Comparison of ENCODE assay signal across 33 cellular contexts in genomic region chr22:50439314-50440250, GRCh38. TPM values are rescaled to one million over a fixed set of nuclear protein-coding genes. Genes with fewer than 3 reads are reported as not detected.
DNase-seq lines count a peak whose midpoint lies in the region; ATAC-seq, FAIRE-seq and TF ChIP-seq lines count a peak whose summit lies in the region.
"Had no signal": no experiment of that assay in that cellular context is flagged by ENCODE, and none has a peak within 500 bp of the region (broad histone marks: within the 10 kb centered on the region; RNA-seq: fewer than 3 reads in every experiment).

No MANE protein-coding gene starts in this region.

- DNase-seq in Right ventricle myocardium superior (peak; percentile 30), right atrium auricular region (ENCODE audit: low spot score) (no peak), RWPE2 (ENCODE audit: low spot score) (peak; percentile 53), kidney (peak; percentile 69), lower leg skin (ENCODE audit: low spot score in 2 of 2) (no peak)
- DNase-seq in stimulated activated naive B cell treated with anti-CD40 and anti-IgM and Interleukin-4, amounts not matched to agents 10 μg/mL and 1 μg/mL and 100 μg/mL, for 72 hours = no peak
- DNase-seq in activated T-helper 2 cell treated with anti-CD3 and anti-CD28 coated beads, Interferon-gamma antibody, Interleukin-2, Interleukin-4, amounts not matched to agents 10 μg/mL and 5 μg/mL and 100 μg/mL, durations not matched to agents 14 hours and 24 hours and 36 hours (ENCODE audit: low spot score) = no peak
- DNase-seq: activated CD4-positive, alpha-beta T cell treated with anti-CD3 and anti-CD28 coated beads for 36 hours; activated CD8-positive, alpha-beta T cell treated with anti-CD3 and anti-CD28 coated beads, Interleukin-2, amount 10 ng/mL, durations not matched to agents 7 days and 5 days; central memory CD4-positive, alpha-beta T cell; COR-L47; foreskin keratinocyte; Kasumi-1; NCI-H1417 treated with DMSO at 0.1 percent for 48 hours; NCI-H2029 treated with DMSO at 0.1 percent for 48 hours; NCI-H2227 treated with DMSO at 0.1 percent for 48 hours; NCI-H526 treated with DMSO at 0.1 percent for 48 hours; small intestine; stimulated activated naive CD8-positive, alpha-beta T cell treated with anti-CD3 and anti-CD28 coated beads, Interleukin-15, amount 100 ng/mL, for 72 hours; T1000; uterus had no signal

- H3K27me3 ChIP-seq in right atrium auricular region (no peaks in the 10 kb centered on the region), RWPE2 (ENCODE audit: insufficient read depth, poor library complexity, severe bottlenecking) (no peaks in the 10 kb centered on the region)
- H3K27me3 ChIP-seq: esophagus muscularis mucosa, foreskin keratinocyte, heart left ventricle, uterus had no signal

- H3K4me1 Mint-ChIP-seq in stimulated activated naive B cell treated with anti-CD40 and anti-IgM and Interleukin-4, amounts not matched to agents 10 μg/mL and 1 μg/mL and 100 μg/mL, for 72 hours = peaks cover 4 to 5% of the 10 kb centered on the region in 2 donors
- no peaks in the 10 kb centered on the region for H3K4me1 Mint-ChIP-seq in activated T-helper 2 cell treated with anti-CD3 and anti-CD28 coated beads, Interferon-gamma antibody, Interleukin-2, Interleukin-4, amounts not matched to agents 10 μg/mL and 5 μg/mL and 100 μg/mL, durations not matched to agents 14 hours and 24 hours and 36 hours (ENCODE audit: low read depth)
- H3K4me1 Mint-ChIP-seq: activated CD4-positive, alpha-beta T cell treated with anti-CD3 and anti-CD28 coated beads for 36 hours had no signal

- 82 to 87% methylated on average over 16 to 26 of the region's 26 CpGs for WGBS in lower leg skin, 2 donors

- no peak overlapping the region for H3K9ac ChIP-seq in kidney (ENCODE audit: low read length in 2 of 2)

- peak overlapping the region; percentile 67 for H3K27ac Mint-ChIP-seq in stimulated activated naive B cell treated with anti-CD40 and anti-IgM and Interleukin-4, amounts not matched to agents 10 μg/mL and 1 μg/mL and 100 μg/mL, for 72 hours
- H3K27ac Mint-ChIP-seq in activated T-helper 2 cell treated with anti-CD3 and anti-CD28 coated beads, Interferon-gamma antibody, Interleukin-2, Interleukin-4, amounts not matched to agents 10 μg/mL and 5 μg/mL and 100 μg/mL, durations not matched to agents 14 hours and 24 hours and 36 hours = no peak overlapping the region
- H3K27ac Mint-ChIP-seq: activated CD4-positive, alpha-beta T cell treated with anti-CD3 and anti-CD28 coated beads for 36 hours; activated CD8-positive, alpha-beta T cell treated with anti-CD3 and anti-CD28 coated beads, Interleukin-2, amount 10 ng/mL, durations not matched to agents 7 days and 5 days; natural killer cell treated with Interleukin-12 subunit alpha and Interleukin-12 subunit beta and Interleukin-15 and Interleukin-18, amount 100 ng/mL, for 72 hours had no signal

- peaks cover 27 to 34% of the 10 kb centered on the region in 2 donors for H3K36me3 Mint-ChIP-seq in stimulated activated naive B cell treated with anti-CD40 and anti-IgM and Interleukin-4, amounts not matched to agents 10 μg/mL and 1 μg/mL and 100 μg/mL, for 72 hours
- peaks cover 20% of the 10 kb centered on the region for H3K36me3 Mint-ChIP-seq in activated T-helper 2 cell treated with anti-CD3 and anti-CD28 coated beads, Interferon-gamma antibody, Interleukin-2, Interleukin-4, amounts not matched to agents 10 μg/mL and 5 μg/mL and 100 μg/mL, durations not matched to agents 14 hours and 24 hours and 36 hours (ENCODE audit: low read depth)
- H3K36me3 Mint-ChIP-seq: natural killer cell treated with Interleukin-12 subunit alpha and Interleukin-12 subunit beta and Interleukin-15 and Interleukin-18, amount 100 ng/mL, for 72 hours had no signal

- H3K36me3 ChIP-seq in right atrium auricular region (peaks cover 68% of the 10 kb centered on the region), RWPE2 (ENCODE audit: low read depth) (peaks cover 41% of the 10 kb centered on the region), kidney (ENCODE audit: control insufficient read depth in 1 of 2, insufficient read depth in 2 of 2, low read length in 2 of 2) (peaks cover 15 to 25% of the 10 kb centered on the region in 2 donors)
- H3K36me3 ChIP-seq: uterus had no signal

- H3K4me3 ChIP-seq in right atrium auricular region (no peak overlapping the region), RWPE2 (ENCODE audit: severe bottlenecking) (no peak overlapping the region), kidney (ENCODE audit: low read length in 2 of 2) (no peak overlapping the region), lower leg skin (ENCODE audit: low read depth, poor library complexity, severe bottlenecking) (no peak overlapping the region)
- H3K4me3 ChIP-seq: esophagus muscularis mucosa, heart left ventricle, lung, uterus had no signal

- H3K9me3 ChIP-seq in right atrium auricular region (no peaks in the 10 kb centered on the region), RWPE2 (ENCODE audit: severe bottlenecking) (no peaks in the 10 kb centered on the region), kidney (ENCODE audit: control insufficient read depth in 1 of 2, low read length in 2 of 2) (no peaks in the 10 kb centered on the region)
- H3K9me3 ChIP-seq: esophagus muscularis mucosa, heart left ventricle, uterus had no signal

- H3K9me3 Mint-ChIP-seq in stimulated activated naive B cell treated with anti-CD40 and anti-IgM and Interleukin-4, amounts not matched to agents 10 μg/mL and 1 μg/mL and 100 μg/mL, for 72 hours = no peaks in the 10 kb centered on the region
- H3K9me3 Mint-ChIP-seq in activated T-helper 2 cell treated with anti-CD3 and anti-CD28 coated beads, Interferon-gamma antibody, Interleukin-2, Interleukin-4, amounts not matched to agents 10 μg/mL and 5 μg/mL and 100 μg/mL, durations not matched to agents 14 hours and 24 hours and 36 hours = no peaks in the 10 kb centered on the region
- H3K9me3 Mint-ChIP-seq: natural killer cell treated with Interleukin-12 subunit alpha and Interleukin-12 subunit beta and Interleukin-15 and Interleukin-18, amount 100 ng/mL, for 72 hours; stimulated activated naive CD8-positive, alpha-beta T cell treated with anti-CD3 and anti-CD28 coated beads, Interleukin-15, amount 100 ng/mL, for 72 hours had no signal

- ATAC-seq in Right ventricle myocardium superior (ENCODE audit: poor library complexity) = no peak
- ATAC-seq in RWPE2 (ENCODE audit: low read depth) = no peak; the same call in 2 of the 3 replicates
- ATAC-seq in stimulated activated naive B cell treated with anti-CD40 and anti-IgM and Interleukin-4, amounts not matched to agents 10 μg/mL and 1 μg/mL and 100 μg/mL, for 72 hours (replicated peaks) = no peak
- ATAC-seq in HG03039 (IDR thresholded peaks at IDR 0.05; ENCODE audit: unreplicated experiment) = no peak
- ATAC-seq: activated CD4-positive, alpha-beta T cell treated with anti-CD3 and anti-CD28 coated beads for 36 hours; activated CD8-positive, alpha-beta T cell treated with anti-CD3 and anti-CD28 coated beads, Interleukin-2, amount 10 ng/mL, durations not matched to agents 7 days and 5 days; foreskin keratinocyte; HCT116; heart left ventricle; natural killer cell treated with Interleukin-12 subunit alpha and Interleukin-12 subunit beta and Interleukin-15 and Interleukin-18, amount 100 ng/mL, for 72 hours; stimulated activated naive CD8-positive, alpha-beta T cell treated with anti-CD3 and anti-CD28 coated beads, Interleukin-15, amount 100 ng/mL, for 72 hours had no signal

- no peak overlapping the region for H3K27ac ChIP-seq in right atrium auricular region
- no peak overlapping the region for H3K27ac ChIP-seq in RWPE2 (ENCODE audit: poor library complexity, severe bottlenecking)
- H3K27ac ChIP-seq in kidney (ENCODE audit: low read depth in 2 of 2, low read length in 2 of 2) = no peak overlapping the region
- H3K27ac ChIP-seq: esophagus muscularis mucosa, foreskin keratinocyte, heart left ventricle, uterus, VCaP had no signal

- no peak for TF ChIP-seq CTCF in right atrium auricular region (IDR thresholded peaks at IDR 0.05)
- TF ChIP-seq CTCF in RWPE2 (IDR thresholded peaks at IDR 0.05; ENCODE audit: poor library complexity, severe bottlenecking) = no peak
- TF ChIP-seq CTCF in kidney (IDR thresholded peaks at IDR 0.05; ENCODE audit: borderline replicate concordance, extremely low read depth, insufficient read depth) = no peak
- TF ChIP-seq CTCF in lower leg skin (IDR thresholded peaks at IDR 0.05) = no peak

- no peak for TF ChIP-seq POLR2A in lower leg skin (IDR thresholded peaks at IDR 0.05)

- H3K4me1 ChIP-seq in right atrium auricular region (peaks cover 0 to 8% of the 10 kb centered on the region in 2 donors), RWPE2 (ENCODE audit: insufficient read depth, poor library complexity, severe bottlenecking) (no peaks in the 10 kb centered on the region), kidney (ENCODE audit: control insufficient read depth in 1 of 2, insufficient read depth in 1 of 2, low read depth in 1 of 2, low read length in 2 of 2) (peaks cover 8 to 11% of the 10 kb centered on the region in 2 donors)
- H3K4me1 ChIP-seq: foreskin keratinocyte, uterus had no signal

- intact Hi-C loops in Right ventricle myocardium superior (cut with DNase I) (no loop called here), kidney (cut with DNase I) (no loop called here), lower leg skin (cut with DNase I; ENCODE audit: low total_unique reads) (no loop called here)
- intact Hi-C loops in activated T-helper 2 cell treated with anti-CD3 and anti-CD28 coated beads, Interferon-gamma antibody, Interleukin-2, Interleukin-4, amounts not matched to agents 10 μg/mL and 5 μg/mL and 100 μg/mL, durations not matched to agents 14 hours and 24 hours and 36 hours (cut with micrococcal nuclease) = no loop called here

- H3K27me3 Mint-ChIP-seq in stimulated activated naive B cell treated with anti-CD40 and anti-IgM and Interleukin-4, amounts not matched to agents 10 μg/mL and 1 μg/mL and 100 μg/mL, for 72 hours = no peaks in the 10 kb centered on the region
- no peaks in the 10 kb centered on the region for H3K27me3 Mint-ChIP-seq in activated T-helper 2 cell treated with anti-CD3 and anti-CD28 coated beads, Interferon-gamma antibody, Interleukin-2, Interleukin-4, amounts not matched to agents 10 μg/mL and 5 μg/mL and 100 μg/mL, durations not matched to agents 14 hours and 24 hours and 36 hours (ENCODE audit: low read depth)
- H3K27me3 Mint-ChIP-seq: activated CD4-positive, alpha-beta T cell treated with anti-CD3 and anti-CD28 coated beads for 36 hours; natural killer cell treated with Interleukin-12 subunit alpha and Interleukin-12 subunit beta and Interleukin-15 and Interleukin-18, amount 100 ng/mL, for 72 hours; stimulated activated naive CD8-positive, alpha-beta T cell treated with anti-CD3 and anti-CD28 coated beads, Interleukin-15, amount 100 ng/mL, for 72 hours had no signal

- no peak for FAIRE-seq in kidney (lab: Jason Lieb, UNC)
- FAIRE-seq: endometrium, GM12892, keratinocyte, small intestine had no signal

- H3K4me3 Mint-ChIP-seq in stimulated activated naive B cell treated with anti-CD40 and anti-IgM and Interleukin-4, amounts not matched to agents 10 μg/mL and 1 μg/mL and 100 μg/mL, for 72 hours = no peak overlapping the region
- no peak overlapping the region for H3K4me3 Mint-ChIP-seq in activated T-helper 2 cell treated with anti-CD3 and anti-CD28 coated beads, Interferon-gamma antibody, Interleukin-2, Interleukin-4, amounts not matched to agents 10 μg/mL and 5 μg/mL and 100 μg/mL, durations not matched to agents 14 hours and 24 hours and 36 hours (ENCODE audit: low read depth)
- H3K4me3 Mint-ChIP-seq: activated CD4-positive, alpha-beta T cell treated with anti-CD3 and anti-CD28 coated beads for 36 hours; activated CD8-positive, alpha-beta T cell treated with anti-CD3 and anti-CD28 coated beads, Interleukin-2, amount 10 ng/mL, durations not matched to agents 7 days and 5 days; natural killer cell treated with Interleukin-12 subunit alpha and Interleukin-12 subunit beta and Interleukin-15 and Interleukin-18, amount 100 ng/mL, for 72 hours had no signal

RNA-seq across cellular contexts. Expression of gene SBF1, which starts 35.3 kb away (rescaled TPM):
- total RNA-seq in Right ventricle myocardium superior (46.6 TPM), right atrium auricular region (10 to 100 TPM; 41.1 to 57.1 TPM), kidney (73.9 TPM), lower leg skin (100 to 1,000 TPM in 2 of 4 donors, 10 to 100 TPM in 2; 70.8 to 123 (median 87.2) TPM)
- 18.1 TPM for polyA plus RNA-seq in kidney (ENCODE audit: insufficient read depth, low read depth, low replicate concordance)
- 102 and 106 TPM in 2 replicates for total RNA-seq in activated T-helper 2 cell treated with anti-CD3 and anti-CD28 coated beads, Interferon-gamma antibody, Interleukin-2, Interleukin-4, amounts not matched to agents 10 μg/mL and 5 μg/mL and 100 μg/mL, durations not matched to agents 14 hours and 24 hours and 36 hours

RNA-seq across cellular contexts. Expression of gene ADM2, which starts 41.8 kb away (rescaled TPM):
- total RNA-seq in Right ventricle myocardium superior = not detected
- under 1 TPM in 1 of 2 donors, not detected in 1; 0.08 TPM for total RNA-seq in right atrium auricular region
- total RNA-seq in kidney = 8.0 TPM
- 10.6 TPM for polyA plus RNA-seq in kidney (ENCODE audit: insufficient read depth, low read depth, low replicate concordance)
- under 1 TPM in 3 of 4 donors, not detected in 1; 0.19 to 0.56 (median 0.52) TPM for total RNA-seq in lower leg skin
- total RNA-seq in activated T-helper 2 cell treated with anti-CD3 and anti-CD28 coated beads, Interferon-gamma antibody, Interleukin-2, Interleukin-4, amounts not matched to agents 10 μg/mL and 5 μg/mL and 100 μg/mL, durations not matched to agents 14 hours and 24 hours and 36 hours = 2.2 and 2.9 TPM in 2 replicates

RNA-seq across cellular contexts. Expression of gene MIOX, which starts 47.1 kb away (rescaled TPM):
- total RNA-seq in Right ventricle myocardium superior (not detected), right atrium auricular region (not detected), kidney (3.5 TPM), lower leg skin (not detected)
- polyA plus RNA-seq in kidney (ENCODE audit: insufficient read depth, low read depth, low replicate concordance) = 455 TPM
- 0.25 TPM in 1 of 2 replicates, not detected in the other for total RNA-seq in activated T-helper 2 cell treated with anti-CD3 and anti-CD28 coated beads, Interferon-gamma antibody, Interleukin-2, Interleukin-4, amounts not matched to agents 10 μg/mL and 5 μg/mL and 100 μg/mL, durations not matched to agents 14 hours and 24 hours and 36 hours
- total RNA-seq: dermis microvascular lymphatic vessel endothelial cell, esophagus muscularis mucosa, foreskin keratinocyte, heart left ventricle, lung, mononuclear cell, uterus had no signal
- polyA plus RNA-seq: heart left ventricle, keratinocyte had no signal

Comparison
In these comparisons a context has a peak if more than half of its experiments do, and no peak if none do; other contexts are left out.
1. DNase-seq: peak in Right ventricle myocardium superior (single experiment), RWPE2 (single experiment) and kidney (single experiment); none in right atrium auricular region (single experiment), stimulated activated naive B cell treated with anti-CD40 and anti-IgM and Interleukin-4, amounts not matched to agents 10 μg/mL and 1 μg/mL and 100 μg/mL, for 72 hours (single experiment), lower leg skin (0 of 2) and activated T-helper 2 cell treated with anti-CD3 and anti-CD28 coated beads, Interferon-gamma antibody, Interleukin-2, Interleukin-4, amounts not matched to agents 10 μg/mL and 5 μg/mL and 100 μg/mL, durations not matched to agents 14 hours and 24 hours and 36 hours (single experiment).